In the genomic region with DNA sequence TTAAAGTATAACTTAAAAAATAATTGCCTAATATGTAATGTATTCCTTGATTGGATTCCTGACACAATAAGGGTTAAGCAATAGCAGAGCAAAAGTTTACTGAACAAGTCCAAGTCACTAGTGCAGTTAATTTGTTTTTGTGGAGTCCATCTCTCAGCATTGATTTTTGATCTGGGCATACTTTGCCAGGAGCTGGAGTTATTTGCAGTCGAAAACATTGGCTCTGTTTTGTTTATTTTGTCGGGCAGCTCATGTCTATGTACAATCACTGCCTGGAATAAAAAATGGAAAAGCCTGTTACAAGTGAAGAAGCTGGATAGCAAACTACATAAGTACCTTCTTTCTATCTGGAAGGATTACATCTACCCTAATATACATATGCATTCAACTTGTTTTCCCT, we compare ENCODE assay signal across 20 cellular contexts.
"Had no signal": no experiment of that assay in that cellular context is flagged by ENCODE, and none has a peak within 500 bp of the region (broad histone marks: within the 10 kb centered on the region; RNA-seq: fewer than 3 reads in every experiment).

No MANE protein-coding gene starts in this region.

- DNase-seq: KBM-7, MG63, NCI-H1092 treated with DMSO at 0.1 percent for 48 hours, NCI-H1436, NCI-H187, NCI-H2029, NCI-H2081 treated with DMSO at 0.1 percent for 48 hours, NCI-H2171, NCI-H226, NCI-H446, NCI-H510A, NCI-H524 treated with DMSO at 0.1 percent for 48 hours, NCI-H69, NCI-H774, Right ventricle myocardium superior, RPMI8226, SIG-M5 had no signal

- H3K36me3 ChIP-seq: MG63, SJSA1 had no signal

- H3K27me3 ChIP-seq: MG63, SJSA1 had no signal

- FAIRE-seq: RCC 7860 had no signal

- H3K27ac ChIP-seq: SJSA1, SK-N-MC had no signal

- H3K4me1 ChIP-seq: SJSA1 had no signal

- H3K9me3 ChIP-seq: MG63, SJSA1 had no signal

- H3K4me3 ChIP-seq: MG63, SJSA1, SK-N-MC had no signal
